In the genomic region with DNA sequence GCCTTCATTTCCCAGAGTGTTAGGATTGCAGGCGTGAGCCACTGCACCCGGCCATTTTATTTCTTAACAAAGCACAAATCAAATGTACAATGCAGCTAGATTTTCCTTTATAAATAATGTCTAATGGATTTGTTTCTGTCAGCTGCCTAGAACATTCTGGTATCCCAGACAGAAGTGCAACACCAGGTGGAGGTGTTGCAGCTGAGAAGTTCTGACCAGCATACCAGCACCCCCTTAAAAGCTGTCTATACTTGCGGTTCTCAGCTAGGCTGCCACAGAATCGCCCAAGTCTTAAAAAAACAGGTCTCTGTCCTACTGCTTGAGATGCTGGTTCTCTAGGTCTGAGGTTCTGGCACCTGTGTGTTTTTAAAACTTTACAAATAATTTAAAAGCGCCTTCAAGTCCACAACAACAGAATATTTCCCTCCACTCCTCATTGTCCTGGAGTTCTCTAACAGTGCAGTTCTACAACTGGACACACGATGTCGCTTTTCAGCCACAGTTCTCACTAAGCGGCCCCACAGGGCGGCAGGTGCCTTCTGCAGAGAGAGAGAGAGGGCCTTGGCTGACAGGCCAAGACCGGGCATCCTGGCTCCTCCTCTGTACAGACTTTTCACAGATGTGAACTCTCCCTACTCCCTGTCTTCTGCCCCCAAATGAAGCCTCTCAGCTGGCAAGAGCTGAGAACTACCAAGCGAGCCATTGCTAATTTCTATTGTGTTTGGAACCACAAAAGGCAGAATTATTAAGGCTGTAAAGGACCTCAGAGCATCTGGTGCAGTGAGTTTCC, we compare ENCODE assay signal across 8 cellular contexts. TPM values are rescaled to one million over a fixed set of nuclear protein-coding genes. Genes with fewer than 3 reads are reported as not detected.
DNase-seq lines count a peak whose midpoint lies in the region; ATAC-seq, FAIRE-seq and TF ChIP-seq lines count a peak whose summit lies in the region.

No MANE protein-coding gene starts in this region.

- intact Hi-C loops in gastrocnemius medialis (cut with DNase I; ENCODE audit: low total_unique reads) = loop anchor here (1.0 kb wide), 2 partner anchors 66 to 152 kb away; no protein-coding TSS in a partner anchor

- no peak overlapping the region for H3K27ac ChIP-seq in gastrocnemius medialis

- TF ChIP-seq POLR2A in gastrocnemius medialis (IDR thresholded peaks at IDR 0.05) = no peak

- peaks cover 13 to 26% of the 10 kb centered on the region in 2 donors for H3K4me1 ChIP-seq in gastrocnemius medialis

- H3K9me3 ChIP-seq in gastrocnemius medialis = no peaks in the 10 kb centered on the region

- H3K4me3 ChIP-seq in astrocyte of the cerebellum (ENCODE audit: low read depth, low read length) = no peak overlapping the region
- no peak overlapping the region for H3K4me3 ChIP-seq in gastrocnemius medialis

- H3K27me3 ChIP-seq in gastrocnemius medialis = no peaks in the 10 kb centered on the region

- DNase-seq in GM19240 (ENCODE audit: insufficient read length, low spot score) = peak; percentile 49
- peak; percentile 66 to 78 for DNase-seq in NCI-H1930 (lab: John Stamatoyannopoulos, UW)
- DNase-seq in T1000 (lab: John Stamatoyannopoulos, UW) = peak; percentile 58
- peak; percentile 68 for DNase-seq in astrocyte of the cerebellum (ENCODE audit: low read depth)
- peak; percentile 59 to 71 for DNase-seq in hippocampal formation (lab: John Stamatoyannopoulos, UW)
- peak; percentile 43 to 68 for DNase-seq in gastrocnemius medialis

- FAIRE-seq in A204.1 (lab: Jason Lieb, UNC) = peak; percentile 86

- in situ Hi-C loops in astrocyte of the cerebellum (cut with HindIII; ENCODE audit: low sequenced_read_pairs) = no loop called here
- in situ Hi-C loops in gastrocnemius medialis (cut with MboI; ENCODE audit: low sequenced_read_pairs in 4 of 4) = loop anchor here in 1 of 4 donors (10.0 kb wide), 1 partner anchor 151 kb away; a partner anchor contains a TSS

- peak; percentile 43 to 73 for ATAC-seq in gastrocnemius medialis
- ATAC-seq in HG03159 (IDR thresholded peaks at IDR 0.05; ENCODE audit: unreplicated experiment) = no peak

- no peaks in the 10 kb centered on the region for H3K36me3 ChIP-seq in gastrocnemius medialis

- TF ChIP-seq CTCF in astrocyte of the cerebellum (IDR thresholded peaks at IDR 0.05; ENCODE audit: low read depth, low read length, missing control alignments) (peak; percentile 86), gastrocnemius medialis (IDR thresholded peaks at IDR 0.05 in 4 of 5, conservative IDR thresholded peaks at IDR 0.05 in 1 of 5) (peak; percentile 91 to 94 (median 92))

RNA-seq across cellular contexts. Expression of a gene that starts 32.6 kb away (rescaled TPM):
- total RNA-seq in gastrocnemius medialis = 10 to 100 TPM in 1 of 4 donors, 1 to 10 TPM in 3; 4.0 to 12.2 (median 8.8) TPM
